Comparison of ENCODE assay signal across 9 cellular contexts in genomic region chr16:30394603-30395154, GRCh38. TPM values are rescaled to one million over a fixed set of nuclear protein-coding genes. Genes with fewer than 3 reads are reported as not detected.
A peak's percentile ranks its signal among the peaks of the same experiment; 100 is the strongest.
DNase-seq lines count a peak whose midpoint lies in the region; ATAC-seq, FAIRE-seq and TF ChIP-seq lines count a peak whose summit lies in the region.
"Had no signal": no experiment of that assay in that cellular context is flagged by ENCODE, and none has a peak within 500 bp of the region (broad histone marks: within the 10 kb centered on the region; RNA-seq: fewer than 3 reads in every experiment).

No MANE protein-coding gene starts in this region.

- CTCF ChIA-PET in activated CD4-positive, alpha-beta T cell treated with anti-CD3 and anti-CD28 coated beads for 36 hours (lab: Charles Lee) = interaction anchor here (0.5 to 3.0 kb wide), 7 partner anchors 12 to 316 kb away, joined by 3 to 18 read pairs (median 5); partner anchors contain the start of genes ITGAL, SEPTIN1 and ZNF771
- CTCF ChIA-PET in activated CD8-positive, alpha-beta T cell treated with anti-CD3 and anti-CD28 coated beads, Interleukin-2, amount 10 ng/mL, durations not matched to agents 7 days and 5 days (lab: Charles Lee) = interaction anchor here (1.0 to 8.9 kb wide), 5 partner anchors 12 to 35 kb away, joined by 3 to 79 read pairs (median 5); partner anchors contain the start of genes DCTPP1, SEPTIN1 and ZNF771

- no peak for TF ChIP-seq CTCF in gastrocnemius medialis (IDR thresholded peaks at IDR 0.05 in 4 of 5, conservative IDR thresholded peaks at IDR 0.05 in 1 of 5)

- peak overlapping the region; percentile 39 for H3K27ac Mint-ChIP-seq in activated CD4-positive, alpha-beta T cell treated with anti-CD3 and anti-CD28 coated beads for 36 hours
- peak overlapping the region; percentile 77 for H3K27ac Mint-ChIP-seq in activated CD8-positive, alpha-beta T cell treated with anti-CD3 and anti-CD28 coated beads, Interleukin-2, amount 10 ng/mL, durations not matched to agents 7 days and 5 days

- TF ChIP-seq POLR2A in gastrocnemius medialis (IDR thresholded peaks at IDR 0.05) = no peak
- TF ChIP-seq POLR2A in GM12892 (IDR thresholded peaks at IDR 0.05; ENCODE audit: low read depth, low read length) = no peak

- ATAC-seq in activated CD4-positive, alpha-beta T cell treated with anti-CD3 and anti-CD28 coated beads for 36 hours = peak; percentile 6
- ATAC-seq in activated CD8-positive, alpha-beta T cell treated with anti-CD3 and anti-CD28 coated beads, Interleukin-2, amount 10 ng/mL, durations not matched to agents 7 days and 5 days = no peak
- ATAC-seq in left ventricle myocardium superior (peak; percentile 39), gastrocnemius medialis (peak; percentile 32 to 41), HG02870 (IDR thresholded peaks at IDR 0.05; ENCODE audit: unreplicated experiment) (no peak)

- H3K4me3 Mint-ChIP-seq in activated CD4-positive, alpha-beta T cell treated with anti-CD3 and anti-CD28 coated beads for 36 hours = peak overlapping the region; percentile 81
- H3K4me3 Mint-ChIP-seq in activated CD8-positive, alpha-beta T cell treated with anti-CD3 and anti-CD28 coated beads, Interleukin-2, amount 10 ng/mL, durations not matched to agents 7 days and 5 days = peak overlapping the region; percentile 91

- POLR2A ChIA-PET in activated CD4-positive, alpha-beta T cell treated with anti-CD3 and anti-CD28 coated beads for 36 hours (lab: Charles Lee) = interaction anchor here (1.7 kb wide), 1 partner anchor 13 kb away, joined by 8 read pairs; the partner anchor contains the start of gene ZNF771
- POLR2A ChIA-PET in activated CD8-positive, alpha-beta T cell treated with anti-CD3 and anti-CD28 coated beads, Interleukin-2, amount 10 ng/mL, durations not matched to agents 7 days and 5 days (lab: Charles Lee) = interaction anchor here (0.7 to 3.3 kb wide), 3 partner anchors 12 to 17 kb away, joined by 3 to 31 read pairs (median 8); partner anchors contain the start of gene SEPTIN1

- DNase-seq in activated CD4-positive, alpha-beta T cell treated with anti-CD3 and anti-CD28 coated beads for 36 hours = no peak
- no peak for DNase-seq in activated CD4-positive, alpha-beta T cell treated with anti-CD3 and anti-CD28 coated beads for 4 hours
- no peak for DNase-seq in activated CD8-positive, alpha-beta T cell treated with anti-CD3 and anti-CD28 coated beads, Interleukin-2, amount 10 ng/mL, durations not matched to agents 7 days and 5 days
- DNase-seq in left ventricle myocardium superior (no peak), gastrocnemius medialis (no peak), GM12892 (ENCODE audit: insufficient read length) (no peak)
- no peak for DNase-seq in activated CD8-positive, alpha-beta memory T cell treated with anti-CD3 and anti-CD28 coated beads, Interleukin-2, amount 50 U/mL, for 4 hours

- H3K4me3 ChIP-seq in gastrocnemius medialis = peak overlapping the region; percentile 75 to 86 (median 79)

- H3K36me3 ChIP-seq in gastrocnemius medialis = peaks cover 0 to 17% of the 10 kb centered on the region in 2 donors

- FAIRE-seq in GM12892 (lab: Jason Lieb, UNC) = no peak

- intact Hi-C loops in activated CD4-positive, alpha-beta T cell treated with anti-CD3 and anti-CD28 coated beads for 36 hours (cut with DNase I, micrococcal nuclease) = loop anchor here (1.0 to 2.0 kb wide), 5 partner anchors 12 to 39 kb away; partner anchors contain the start of genes CD2BP2 (in 1 of the 2), SEPTIN1 (in 1 of the 2) and ZNF771 (in 1 of the 2)
- intact Hi-C loops in left ventricle myocardium superior (cut with micrococcal nuclease) = no loop called here
- intact Hi-C loops in gastrocnemius medialis (cut with DNase I; ENCODE audit: low total_unique reads) = loop anchor here (1.0 kb wide), 2 partner anchors 13 to 16 kb away; partner anchors contain the start of gene ZNF771

- H3K9me3 ChIP-seq in gastrocnemius medialis = no peaks in the 10 kb centered on the region

- H3K27ac ChIP-seq in gastrocnemius medialis = peak overlapping the region; percentile 77 to 88 (median 86)

- H3K36me3 Mint-ChIP-seq in activated CD4-positive, alpha-beta T cell treated with anti-CD3 and anti-CD28 coated beads for 36 hours (ENCODE audit: low read depth) = peaks cover 17% of the 10 kb centered on the region
- H3K36me3 Mint-ChIP-seq in activated CD8-positive, alpha-beta T cell treated with anti-CD3 and anti-CD28 coated beads, Interleukin-2, amount 10 ng/mL, durations not matched to agents 7 days and 5 days (ENCODE audit: low read depth) = peaks cover 27% of the 10 kb centered on the region

- H3K4me1 ChIP-seq in gastrocnemius medialis = peaks cover 12 to 18% of the 10 kb centered on the region in 2 donors

- no peaks in the 10 kb centered on the region for H3K27me3 ChIP-seq in gastrocnemius medialis

- in situ Hi-C loops in gastrocnemius medialis (cut with MboI; ENCODE audit: low sequenced_read_pairs in 4 of 4) = no loop called here

- no peaks in the 10 kb centered on the region for H3K27me3 Mint-ChIP-seq in activated CD4-positive, alpha-beta T cell treated with anti-CD3 and anti-CD28 coated beads for 36 hours
- no peaks in the 10 kb centered on the region for H3K27me3 Mint-ChIP-seq in activated CD8-positive, alpha-beta T cell treated with anti-CD3 and anti-CD28 coated beads, Interleukin-2, amount 10 ng/mL, durations not matched to agents 7 days and 5 days (ENCODE audit: low read depth)

- H3K4me1 Mint-ChIP-seq in activated CD4-positive, alpha-beta T cell treated with anti-CD3 and anti-CD28 coated beads for 36 hours = peaks cover 23% of the 10 kb centered on the region
- H3K4me1 Mint-ChIP-seq in activated CD8-positive, alpha-beta T cell treated with anti-CD3 and anti-CD28 coated beads, Interleukin-2, amount 10 ng/mL, durations not matched to agents 7 days and 5 days (ENCODE audit: low read depth) = peaks cover 50% of the 10 kb centered on the region

- no peaks in the 10 kb centered on the region for H3K9me3 Mint-ChIP-seq in activated CD4-positive, alpha-beta T cell treated with anti-CD3 and anti-CD28 coated beads for 36 hours (ENCODE audit: low read depth)
- H3K9me3 Mint-ChIP-seq in activated CD8-positive, alpha-beta T cell treated with anti-CD3 and anti-CD28 coated beads, Interleukin-2, amount 10 ng/mL, durations not matched to agents 7 days and 5 days (ENCODE audit: insufficient read depth) = no peaks in the 10 kb centered on the region

RNA-seq across cellular contexts. Expression of gene ZNF48, which starts 0.5 kb away (rescaled TPM):
- 10 to 100 TPM; 10.6 to 11.0 TPM for total RNA-seq in activated CD4-positive, alpha-beta T cell treated with anti-CD3 and anti-CD28 coated beads for 36 hours
- 10 to 100 TPM; 13.5 to 13.8 TPM for total RNA-seq in activated CD8-positive, alpha-beta T cell treated with anti-CD3 and anti-CD28 coated beads, Interleukin-2, amount 10 ng/mL, durations not matched to agents 7 days and 5 days
- total RNA-seq in left ventricle myocardium superior (5.2 TPM), gastrocnemius medialis (10 to 100 TPM in 2 of 4 donors, 1 to 10 TPM in 2; 4.4 to 12.7 (median 8.7) TPM)
- 3.1 TPM for polyA plus RNA-seq in GM12892 (2012; ENCODE audit: missing spikeins)

RNA-seq across cellular contexts. Expression of gene SEPTIN1, which starts 12.3 kb away (rescaled TPM):
- total RNA-seq in activated CD4-positive, alpha-beta T cell treated with anti-CD3 and anti-CD28 coated beads for 36 hours = 100 to 1,000 TPM; 155 to 159 TPM
- 100 to 1,000 TPM; 321 to 342 TPM for total RNA-seq in activated CD8-positive, alpha-beta T cell treated with anti-CD3 and anti-CD28 coated beads, Interleukin-2, amount 10 ng/mL, durations not matched to agents 7 days and 5 days
- total RNA-seq in left ventricle myocardium superior (2.5 TPM), gastrocnemius medialis (under 1 TPM in 1 of 4 donors, not detected in 3; 0.65 TPM)
- polyA plus RNA-seq in GM12892 (2012; ENCODE audit: missing spikeins) = 70.7 TPM

RNA-seq across cellular contexts. Expression of gene ZNF771, which starts 12.7 kb away (rescaled TPM):
- 1 to 10 TPM; 3.8 to 4.0 TPM for total RNA-seq in activated CD4-positive, alpha-beta T cell treated with anti-CD3 and anti-CD28 coated beads for 36 hours
- 1 to 10 TPM; 3.3 to 3.9 TPM for total RNA-seq in activated CD8-positive, alpha-beta T cell treated with anti-CD3 and anti-CD28 coated beads, Interleukin-2, amount 10 ng/mL, durations not matched to agents 7 days and 5 days
- total RNA-seq in left ventricle myocardium superior (6.1 TPM), gastrocnemius medialis (10 to 100 TPM; 16.7 to 34.1 (median 24.7) TPM)
- 1.3 TPM for polyA plus RNA-seq in GM12892 (2012; ENCODE audit: missing spikeins)

RNA-seq across cellular contexts. Expression of gene MYL11, which starts 20.1 kb away (rescaled TPM):
- 1 to 10 TPM in 1 of 2 experiments, under 1 TPM in 1; 0.69 to 1.6 TPM for total RNA-seq in activated CD4-positive, alpha-beta T cell treated with anti-CD3 and anti-CD28 coated beads for 36 hours
- total RNA-seq in activated CD8-positive, alpha-beta T cell treated with anti-CD3 and anti-CD28 coated beads, Interleukin-2, amount 10 ng/mL, durations not matched to agents 7 days and 5 days = 1 to 10 TPM in 1 of 2 experiments, not detected in 1; 1.3 TPM
- total RNA-seq in left ventricle myocardium superior = not detected
- total RNA-seq in gastrocnemius medialis = 1,000 to 10,000 TPM; 1,053 to 4,879 (median 1,942) TPM
- not detected for polyA plus RNA-seq in GM12892 (2012; ENCODE audit: missing spikeins)
- total RNA-seq: glomerular endothelial cell had no signal

RNA-seq across cellular contexts. Expression of gene TBC1D10B, which starts 24.4 kb away (rescaled TPM):
- 10 to 100 TPM; 38.1 to 43.4 TPM for total RNA-seq in activated CD4-positive, alpha-beta T cell treated with anti-CD3 and anti-CD28 coated beads for 36 hours
- 10 to 100 TPM; 75.4 to 75.7 TPM for total RNA-seq in activated CD8-positive, alpha-beta T cell treated with anti-CD3 and anti-CD28 coated beads, Interleukin-2, amount 10 ng/mL, durations not matched to agents 7 days and 5 days
- total RNA-seq in left ventricle myocardium superior = 26.4 TPM
- total RNA-seq in gastrocnemius medialis = 10 to 100 TPM; 35.3 to 52.6 (median 43.6) TPM
- polyA plus RNA-seq in GM12892 (2012; ENCODE audit: missing spikeins) = 12.4 TPM

Comparison
In these comparisons a context has a peak if more than half of its experiments do, and no peak if none do; other contexts are left out.
1. ATAC-seq: peak in activated CD4-positive, alpha-beta T cell treated with anti-CD3 and anti-CD28 coated beads for 36 hours (single experiment), left ventricle myocardium superior (single experiment) and gastrocnemius medialis (2 of 2); none in activated CD8-positive, alpha-beta T cell treated with anti-CD3 and anti-CD28 coated beads, Interleukin-2, amount 10 ng/mL, durations not matched to agents 7 days and 5 days (single experiment) and HG02870 (single experiment).
2. RNA of gene SEPTIN1, which starts 12.3 kb away (total RNA-seq): 321 to 342 TPM in activated CD8-positive, alpha-beta T cell treated with anti-CD3 and anti-CD28 coated beads, Interleukin-2, amount 10 ng/mL, durations not matched to agents 7 days and 5 days and 155 to 159 TPM in activated CD4-positive, alpha-beta T cell treated with anti-CD3 and anti-CD28 coated beads for 36 hours; 2.5 TPM in left ventricle myocardium superior (single experiment) and 0.65 TPM in gastrocnemius medialis; every median in the first group is over 10 times any median in the second.